ENCODE assay signal across 22 cellular contexts in the genomic region with DNA sequence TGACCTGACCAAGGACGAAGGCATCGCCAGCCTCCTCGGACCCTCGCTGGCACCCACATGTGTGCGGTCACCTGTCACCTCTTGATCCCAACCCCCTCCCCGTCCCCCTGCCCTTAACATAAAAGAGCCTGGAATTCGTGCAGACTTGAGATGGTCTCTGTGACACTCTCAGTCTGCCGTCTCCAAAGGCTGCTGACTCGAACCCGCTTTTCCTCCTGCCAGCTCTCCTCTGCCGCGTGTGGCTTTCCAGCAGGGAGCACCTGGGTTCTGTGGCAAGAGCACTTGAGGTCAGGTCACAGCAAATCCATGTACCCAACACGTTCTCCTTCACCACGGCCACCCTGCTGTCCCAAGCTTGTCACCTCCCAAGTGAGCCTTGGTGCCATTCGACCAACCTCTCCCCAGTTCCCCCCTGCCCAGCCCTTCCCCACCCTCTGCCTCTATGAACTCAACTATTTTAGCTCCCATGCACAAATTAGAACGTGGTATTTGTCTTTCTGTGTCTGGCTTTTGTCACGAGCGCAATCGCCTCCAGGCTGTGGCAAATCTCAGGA.
"Had no signal": no experiment of that assay in that cellular context is flagged by ENCODE, and none has a peak within 500 bp of the region (broad histone marks: within the 10 kb centered on the region; RNA-seq: fewer than 3 reads in every experiment).

No MANE protein-coding gene starts in this region.

- H3K36me3 ChIP-seq: lower lobe of right lung, pancreas, stomach, thyroid gland had no signal

- H3K27me3 ChIP-seq: dorsolateral prefrontal cortex, hepatocyte, neutrophil, pancreas, thyroid gland had no signal

- DNase-seq: effector CD4-positive, alpha-beta T cell; kidney; nephron progenitor cell; stimulated activated CD4-positive, alpha-beta T cell treated with anti-CD3 and anti-CD28 coated beads, Interleukin-2, amount 100 ng/mL, for 24 hours; stimulated activated CD4-positive, alpha-beta T cell treated with anti-CD3 and anti-CD28 coated beads, Interleukin-4, amount 100 ng/mL, for 24 hours; stimulated activated naive CD4-positive, alpha-beta T cell treated with Interleukin-2 at 50 U/mL for 16 hours; stomach; thyroid gland; trophoblast cell had no signal

- ATAC-seq: left lobe of liver; lower lobe of right lung; naive thymus-derived CD8-positive, alpha-beta T cell; pancreas; sciatic nerve; stimulated activated effector memory CD8-positive, alpha-beta T cell treated with anti-CD3 and anti-CD28 coated beads, Interleukin-12 subunit alpha, Interleukin-12 subunit beta, amount 100 ng/mL, for 72 hours had no signal

- H3K4me3 Mint-ChIP-seq: naive thymus-derived CD8-positive, alpha-beta T cell; nephron progenitor cell; stimulated activated effector memory CD8-positive, alpha-beta T cell treated with anti-CD3 and anti-CD28 coated beads, Interleukin-12 subunit alpha, Interleukin-12 subunit beta, amount 100 ng/mL, for 72 hours had no signal

- H3K9me3 ChIP-seq: lower lobe of right lung, neutrophil, pancreas, thyroid gland had no signal

- H3K27me3 Mint-ChIP-seq: naive thymus-derived CD8-positive, alpha-beta T cell had no signal

- H3K27ac ChIP-seq: dorsolateral prefrontal cortex, hepatocyte, lower lobe of right lung, neutrophil, pancreas, stomach, thyroid gland had no signal

- H3K27ac Mint-ChIP-seq: nephron progenitor cell; progenitor cell of endocrine pancreas; stimulated activated effector memory CD8-positive, alpha-beta T cell treated with anti-CD3 and anti-CD28 coated beads, Interleukin-12 subunit alpha, Interleukin-12 subunit beta, amount 100 ng/mL, for 72 hours had no signal

- H3K9me3 Mint-ChIP-seq: stimulated activated effector memory CD8-positive, alpha-beta T cell treated with anti-CD3 and anti-CD28 coated beads, Interleukin-12 subunit alpha, Interleukin-12 subunit beta, amount 100 ng/mL, for 72 hours had no signal

- H3K4me1 ChIP-seq: lower lobe of right lung, pancreas, stomach, thyroid gland had no signal

- H3K4me3 ChIP-seq: dorsolateral prefrontal cortex, hepatocyte, lower lobe of right lung, pancreas, smooth muscle cell, stomach, thyroid gland had no signal

- FAIRE-seq: colon, frontal cortex, kidney, pancreas had no signal
